ENCODE assay signal across 15 cellular contexts in the genomic region with DNA sequence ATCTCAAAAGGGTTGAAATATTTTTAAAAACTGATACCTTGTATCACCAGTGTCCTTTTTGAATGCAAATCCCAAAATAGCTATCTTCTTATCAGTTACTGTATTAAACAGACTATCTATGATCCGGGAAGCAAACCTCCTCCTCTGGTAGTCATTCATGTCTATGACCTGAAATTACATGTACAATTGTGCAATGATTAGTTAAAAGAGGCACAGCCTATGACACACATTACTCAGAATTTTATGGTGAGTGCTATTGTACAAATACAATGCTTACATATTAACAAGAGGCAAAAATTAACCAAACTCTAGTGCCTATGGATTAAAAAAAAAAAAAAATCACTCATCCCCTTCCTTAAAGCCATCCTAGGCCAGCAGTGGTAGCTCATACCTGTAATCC.
"Had no signal": no experiment of that assay in that cellular context is flagged by ENCODE, and none has a peak within 500 bp of the region (broad histone marks: within the 10 kb centered on the region; RNA-seq: fewer than 3 reads in every experiment).

No MANE protein-coding gene starts in this region.

- H3K4me1 Mint-ChIP-seq: central memory CD8-positive, alpha-beta T cell; nephron had no signal

- ATAC-seq: effector memory CD8-positive, alpha-beta T cell; left lung had no signal

- H3K4me1 ChIP-seq: left lung, stomach had no signal

- H3K9me3 Mint-ChIP-seq: activated CD4-positive, alpha-beta memory T cell treated with anti-CD3 and anti-CD28 coated beads for 36 hours; central memory CD8-positive, alpha-beta T cell; dendritic cell treated with granulocyte-macrophage colony-stimulating factor and Interleukin-4, amounts not matched to agents 40 ng/mL and 50 ng/mL, for 4 days; effector memory CD8-positive, alpha-beta T cell; nephron had no signal

- H3K27me3 ChIP-seq: left lung, stomach had no signal

- H3K9me3 ChIP-seq: left lung, stomach, thoracic aorta had no signal

- DNase-seq: activated CD4-positive, alpha-beta memory T cell treated with anti-CD3 and anti-CD28 coated beads for 36 hours; activated T-cell treated with anti-CD3 and anti-CD28 coated beads, Interleukin-2, amount 50 U/mL, for 48 hours; effector memory CD8-positive, alpha-beta T cell; head of caudate nucleus; left lung; occipital lobe; stimulated activated CD4-positive, alpha-beta T cell treated with anti-CD3 and anti-CD28 coated beads, Interleukin-15, amount 100 ng/mL, for 24 hours; stimulated activated CD4-positive, alpha-beta T cell treated with anti-CD3 and anti-CD28 coated beads, Interleukin-4, amount 100 ng/mL, for 24 hours; stomach; T-helper 9 cell had no signal

- H3K27me3 Mint-ChIP-seq: activated CD4-positive, alpha-beta memory T cell treated with anti-CD3 and anti-CD28 coated beads for 36 hours; central memory CD8-positive, alpha-beta T cell; dendritic cell treated with granulocyte-macrophage colony-stimulating factor and Interleukin-4, amounts not matched to agents 40 ng/mL and 50 ng/mL, for 4 days; effector memory CD8-positive, alpha-beta T cell had no signal

- H3K4me3 Mint-ChIP-seq: activated CD4-positive, alpha-beta memory T cell treated with anti-CD3 and anti-CD28 coated beads for 36 hours; central memory CD8-positive, alpha-beta T cell; dendritic cell treated with granulocyte-macrophage colony-stimulating factor and Interleukin-4, amounts not matched to agents 40 ng/mL and 50 ng/mL, for 4 days; effector memory CD8-positive, alpha-beta T cell; nephron had no signal

- H3K4me3 ChIP-seq: left lung, stomach, thoracic aorta had no signal

- H3K27ac ChIP-seq: left lung, stomach, thoracic aorta, VCaP had no signal
